ENCODE assay signal across 1 cellular context in genomic region chr10:101889256-101890210, GRCh38.
TF ChIP-seq lines count a peak whose summit lies in the region.

No MANE protein-coding gene starts in this region.

TF ChIP-seq in WTC11, 78 proteins besides CTCF, POLR2A, EP300 and RAD21 (continued from another document):
- no peak for TF ChIP-seq PRDM15 (CRISPR knock-in tag; IDR thresholded peaks at IDR 0.05)
- TF ChIP-seq ZBTB21 (CRISPR knock-in tag; IDR thresholded peaks at IDR 0.05; ENCODE audit: borderline replicate concordance) = no peak
- TF ChIP-seq TCF7 (CRISPR knock-in tag; IDR thresholded peaks at IDR 0.05; ENCODE audit: low read depth) = no peak
- TF ChIP-seq, protein P1, sequence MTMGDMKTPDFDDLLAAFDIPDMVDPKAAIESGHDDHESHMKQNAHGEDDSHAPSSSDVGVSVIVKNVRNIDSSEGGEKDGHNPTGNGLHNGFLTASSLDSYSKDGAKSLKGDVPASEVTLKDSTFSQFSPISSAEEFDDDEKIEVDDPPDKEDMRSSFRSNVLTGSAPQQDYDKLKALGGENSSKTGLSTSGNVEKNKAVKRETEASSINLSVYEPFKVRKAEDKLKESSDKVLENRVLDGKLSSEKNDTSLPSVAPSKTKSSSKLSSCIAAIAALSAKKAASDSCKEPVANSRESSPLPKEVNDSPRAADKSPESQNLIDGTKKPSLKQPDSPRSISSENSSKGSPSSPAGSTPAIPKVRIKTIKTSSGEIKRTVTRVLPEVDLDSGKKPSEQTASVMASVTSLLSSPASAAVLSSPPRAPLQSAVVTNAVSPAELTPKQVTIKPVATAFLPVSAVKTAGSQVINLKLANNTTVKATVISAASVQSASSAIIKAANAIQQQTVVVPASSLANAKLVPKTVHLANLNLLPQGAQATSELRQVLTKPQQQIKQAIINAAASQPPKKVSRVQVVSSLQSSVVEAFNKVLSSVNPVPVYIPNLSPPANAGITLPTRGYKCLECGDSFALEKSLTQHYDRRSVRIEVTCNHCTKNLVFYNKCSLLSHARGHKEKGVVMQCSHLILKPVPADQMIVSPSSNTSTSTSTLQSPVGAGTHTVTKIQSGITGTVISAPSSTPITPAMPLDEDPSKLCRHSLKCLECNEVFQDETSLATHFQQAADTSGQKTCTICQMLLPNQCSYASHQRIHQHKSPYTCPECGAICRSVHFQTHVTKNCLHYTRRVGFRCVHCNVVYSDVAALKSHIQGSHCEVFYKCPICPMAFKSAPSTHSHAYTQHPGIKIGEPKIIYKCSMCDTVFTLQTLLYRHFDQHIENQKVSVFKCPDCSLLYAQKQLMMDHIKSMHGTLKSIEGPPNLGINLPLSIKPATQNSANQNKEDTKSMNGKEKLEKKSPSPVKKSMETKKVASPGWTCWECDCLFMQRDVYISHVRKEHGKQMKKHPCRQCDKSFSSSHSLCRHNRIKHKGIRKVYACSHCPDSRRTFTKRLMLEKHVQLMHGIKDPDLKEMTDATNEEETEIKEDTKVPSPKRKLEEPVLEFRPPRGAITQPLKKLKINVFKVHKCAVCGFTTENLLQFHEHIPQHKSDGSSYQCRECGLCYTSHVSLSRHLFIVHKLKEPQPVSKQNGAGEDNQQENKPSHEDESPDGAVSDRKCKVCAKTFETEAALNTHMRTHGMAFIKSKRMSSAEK (CRISPR knock-in tag; IDR thresholded peaks at IDR 0.05; ENCODE audit: borderline replicate concordance) = no peak
- TF ChIP-seq CREM (CRISPR knock-in tag; IDR thresholded peaks at IDR 0.05) = no peak
